In genomic region chr15:67212655-67213054, GRCh38 we compare ENCODE assay signal across 21 cellular contexts. TPM values are rescaled to one million over a fixed set of nuclear protein-coding genes. Genes with fewer than 3 reads are reported as not detected.
DNase-seq lines count a peak whose midpoint lies in the region; ATAC-seq, FAIRE-seq and TF ChIP-seq lines count a peak whose summit lies in the region.
"Had no signal": no experiment of that assay in that cellular context is flagged by ENCODE, and none has a peak within 500 bp of the region (broad histone marks: within the 10 kb centered on the region; RNA-seq: fewer than 3 reads in every experiment).

No MANE protein-coding gene starts in this region.

- H3K27me3 Mint-ChIP-seq in mesothelial cell of epicardium (ENCODE audit: low read depth) = no peaks in the 10 kb centered on the region
- H3K27me3 Mint-ChIP-seq: CD4-positive, alpha-beta memory T cell had no signal

- CTCF ChIA-PET in HEK293T (lab: Yijun Ruan, JAX) = no interaction called here

- peaks cover 17% of the 10 kb centered on the region for H3K4me1 Mint-ChIP-seq in mesothelial cell of epicardium

- no peaks in the 10 kb centered on the region for H3K9me3 Mint-ChIP-seq in mesothelial cell of epicardium
- H3K9me3 Mint-ChIP-seq: CD14-positive monocyte; CD4-positive, alpha-beta memory T cell had no signal

- POLR2A ChIA-PET in HEK293T (lab: Yijun Ruan, JAX) = no interaction called here

- H3K4me3 Mint-ChIP-seq in mesothelial cell of epicardium = no peak overlapping the region
- H3K4me3 Mint-ChIP-seq: CD14-positive monocyte; CD4-positive, alpha-beta memory T cell had no signal

- peaks cover 6% of the 10 kb centered on the region for H3K36me3 Mint-ChIP-seq in mesothelial cell of epicardium

- peak; percentile 62 for ATAC-seq in SK-N-SH treated with all-trans-retinoic acid at 6 μM for 48 hours
- ATAC-seq: A549 had no signal

- no peak for TF ChIP-seq CTCF in mesothelial cell of epicardium (IDR thresholded peaks at IDR 0.05; ENCODE audit: unreplicated experiment)

- FAIRE-seq in A204.1 (lab: Jason Lieb, UNC) = peak; percentile 9
- FAIRE-seq: GM12892, H54 had no signal

- intact Hi-C loops in head of caudate nucleus (cut with DNase I) = no loop called here

- H3K27ac Mint-ChIP-seq in mesothelial cell of epicardium = peak overlapping the region; percentile 48
- H3K27ac Mint-ChIP-seq: CD4-positive, alpha-beta memory T cell had no signal

- DNase-seq in HEK293T (ENCODE audit: extremely low spot score) = no peak
- DNase-seq in mesothelial cell of epicardium (ENCODE audit: low spot score in 2 of 2, unreplicated experiment in 2 of 2) = no peak
- no peak for DNase-seq in head of caudate nucleus
- no peak for DNase-seq in CD1c-positive myeloid dendritic cell (ENCODE audit: extremely low spot score)
- no peak for DNase-seq in NCI-H1436 treated with DMSO at 0.1 percent for 48 hours (lab: John Stamatoyannopoulos, UW)
- DNase-seq in HK-2 (ENCODE audit: unreplicated experiment) = no peak
- DNase-seq: ACHN; AML-193; BE2C; Calu3; CD4-positive, alpha-beta memory T cell; COR-L47; DMS53; DMS79 treated with DMSO at 0.1 percent for 48 hours; GOT3 had no signal

TF ChIP-seq in HEK293T, 16 proteins besides CTCF, POLR2A, EP300 and RAD21:
- TF ChIP-seq FOXK2 (IDR thresholded peaks at IDR 0.05) = no peak
- TF ChIP-seq ZNF384 (IDR thresholded peaks at IDR 0.05) = no peak
- TF ChIP-seq ARNT (IDR thresholded peaks at IDR 0.05) = no peak
- no peak for TF ChIP-seq SP1 (IDR thresholded peaks at IDR 0.05)
- no peak for TF ChIP-seq ELF4 (IDR thresholded peaks at IDR 0.05)
- TF ChIP-seq BHLHE40 (IDR thresholded peaks at IDR 0.05; ENCODE audit: borderline replicate concordance) = no peak
- peak; percentile 10; the same call in 1 of the 2 replicates for TF ChIP-seq PKNOX1 (IDR thresholded peaks at IDR 0.05)

TF ChIP-seq in SK-N-SH treated with all-trans-retinoic acid at 6 μM for 48 hours, 23 proteins besides CTCF, POLR2A, EP300 and RAD21:
- TF ChIP-seq ISL1 (CRISPR knock-in tag; IDR thresholded peaks at IDR 0.05) = peak; percentile 55
- TF ChIP-seq OSR1 (CRISPR knock-in tag; IDR thresholded peaks at IDR 0.05) = no peak

RNA-seq across cellular contexts. Expression of gene AAGAB, which starts 41.8 kb away (rescaled TPM):
- 31.0 to 32.7 TPM (median 32.4 TPM) in 3 replicates for total RNA-seq in mesothelial cell of epicardium

RNA-seq across cellular contexts. Expression of gene IQCH, which starts 41.9 kb away (rescaled TPM):
- total RNA-seq in mesothelial cell of epicardium = 0.98 to 2.3 TPM (median 1.6 TPM) in 3 replicates
